In the genomic region with DNA sequence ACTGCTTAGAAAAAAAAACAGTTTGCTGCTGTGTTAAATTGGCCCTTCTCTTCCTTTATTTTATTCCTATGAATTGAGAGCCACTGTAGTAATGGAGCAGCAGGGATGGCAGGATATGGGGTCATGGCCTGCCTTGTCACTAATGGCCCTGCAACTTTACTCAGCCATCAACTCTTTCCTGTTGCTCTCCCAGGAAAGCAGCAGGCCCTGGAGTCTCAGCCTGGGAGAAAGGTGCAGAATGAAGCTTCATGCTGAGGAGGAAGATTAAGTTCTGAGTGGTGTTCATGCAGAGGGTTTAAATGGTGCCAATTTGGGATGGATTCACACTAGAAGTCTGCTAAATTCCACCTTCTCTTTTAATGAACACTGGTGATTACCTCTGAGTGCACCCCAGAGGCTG, we compare ENCODE assay signal across 26 cellular contexts.
"Had no signal": no experiment of that assay in that cellular context is flagged by ENCODE, and none has a peak within 500 bp of the region (broad histone marks: within the 10 kb centered on the region; RNA-seq: fewer than 3 reads in every experiment).

No MANE protein-coding gene starts in this region.

- ATAC-seq: foreskin keratinocyte; heart right ventricle; left ventricle myocardium superior; lower lobe of right lung; naive thymus-derived CD8-positive, alpha-beta T cell; right cardiac atrium; stimulated activated effector memory CD8-positive, alpha-beta T cell treated with anti-CD3 and anti-CD28 coated beads, Interleukin-12 subunit alpha, Interleukin-12 subunit beta, amount 100 ng/mL, for 72 hours had no signal

- DNase-seq: dermis blood vessel endothelial cell; effector memory CD4-positive, alpha-beta T cell; foreskin keratinocyte; glutamatergic neuron; heart right ventricle; hippocampal formation; immature natural killer cell; left ventricle myocardium superior; lower lobe of right lung; naive thymus-derived CD8-positive, alpha-beta T cell; nephron progenitor cell; right cardiac atrium; sigmoid colon; stimulated activated CD4-positive, alpha-beta T cell treated with anti-CD3 and anti-CD28 coated beads, Interleukin-2, amount 100 ng/mL, for 24 hours; stimulated activated CD4-positive, alpha-beta T cell treated with anti-CD3 and anti-CD28 coated beads, Interleukin-4, amount 100 ng/mL, for 24 hours; stimulated activated naive CD4-positive, alpha-beta T cell treated with Interleukin-2 at 50 U/mL for 16 hours; stomach; thyroid gland; trophoblast cell had no signal

- H3K27ac ChIP-seq: coronary artery, esophagus muscularis mucosa, foreskin keratinocyte, heart right ventricle, lower lobe of right lung, prostate gland, sigmoid colon, stomach, thyroid gland, vagina had no signal

- H3K4me1 ChIP-seq: esophagus muscularis mucosa, foreskin keratinocyte, heart right ventricle, lower lobe of right lung, prostate gland, sigmoid colon, stomach, thyroid gland, vagina had no signal

- H3K9me3 ChIP-seq: prostate gland, thyroid gland, vagina had no signal

- H3K27me3 ChIP-seq: esophagus muscularis mucosa, foreskin keratinocyte, heart right ventricle, sigmoid colon, stomach, thyroid gland, vagina had no signal

- H3K36me3 ChIP-seq: esophagus muscularis mucosa, heart right ventricle, lower lobe of right lung, prostate gland, sigmoid colon, stomach, thyroid gland, vagina had no signal

- H3K4me3 ChIP-seq: coronary artery, esophagus muscularis mucosa, heart right ventricle, lower lobe of right lung, prostate gland, sigmoid colon, stomach, thyroid gland, vagina had no signal

- FAIRE-seq: endothelial cell of umbilical vein, keratinocyte had no signal
